18 cellular contexts compared by ENCODE assay signal in genomic region chr5:78893959-78894676, GRCh38.
DNase-seq lines count a peak whose midpoint lies in the region; ATAC-seq and TF ChIP-seq lines count a peak whose summit lies in the region.
"Had no signal": no experiment of that assay in that cellular context is flagged by ENCODE, and none has a peak within 500 bp of the region (broad histone marks: within the 10 kb centered on the region; RNA-seq: fewer than 3 reads in every experiment).

No MANE protein-coding gene starts in this region.

- no peak overlapping the region for H2AFZ ChIP-seq in OCI-LY1 (ENCODE audit: low read length)

- H3K4me3 Mint-ChIP-seq in nephron (no peak overlapping the region), chondrocyte (ENCODE audit: unreplicated experiment) (no peak overlapping the region)

- H3K9me3 ChIP-seq in OCI-LY1 (ENCODE audit: low read length), result 0 out of 2 replicates have a peak, but pooled peaks cover 5% of the 10 kb centered on the region

- H3K4me2 ChIP-seq in OCI-LY1 (ENCODE audit: low read length), result peak overlapping the region; percentile 40

- H3K36me3 Mint-ChIP-seq in nephron (ENCODE audit: low read depth), result peaks cover 4% of the 10 kb centered on the region
- peaks cover 3% of the 10 kb centered on the region for H3K36me3 Mint-ChIP-seq in chondrocyte (ENCODE audit: low read depth)

- H3K9ac ChIP-seq in OCI-LY1 (ENCODE audit: low read length), result peak overlapping the region; percentile 8; the same call in 1 of the 2 replicates

- TF ChIP-seq CTCF in OCI-LY1 (IDR thresholded peaks at IDR 0.05; ENCODE audit: low read length), result no peak
- TF ChIP-seq CTCF in nephron (IDR thresholded peaks at IDR 0.05; ENCODE audit: unreplicated experiment in 3 of 3), result no peak
- TF ChIP-seq CTCF in GM13977 (IDR thresholded peaks at IDR 0.05; ENCODE audit: extremely low read depth, insufficient read depth, missing control alignments), result no peak
- TF ChIP-seq CTCF in chondrocyte (IDR thresholded peaks at IDR 0.05), result no peak

- H3K9me3 Mint-ChIP-seq in nephron (peaks cover 4% of the 10 kb centered on the region), chondrocyte (ENCODE audit: low read depth) (peaks cover 6% of the 10 kb centered on the region)

- no peaks in the 10 kb centered on the region for H3K9me2 ChIP-seq in OCI-LY1 (ENCODE audit: low read depth, low read length)

- in situ Hi-C loops in GM13977 (cut with MboI; ENCODE audit: low pct_unique_long_range_greater_than_20kb, low sequenced_read_pairs, unreplicated experiment), result loop anchor here (10.0 kb wide), 1 partner anchor 71 kb away; no protein-coding TSS in a partner anchor

- peaks cover 30% of the 10 kb centered on the region for H3K4me1 ChIP-seq in OCI-LY1 (ENCODE audit: insufficient read depth, low read length, severe bottlenecking)
- H3K4me1 ChIP-seq: ascending aorta, upper lobe of left lung had no signal

- H3K27me3 ChIP-seq in OCI-LY1 (ENCODE audit: insufficient read depth, low read length), result no peaks in the 10 kb centered on the region
- H3K27me3 ChIP-seq: ascending aorta, upper lobe of left lung had no signal

- peak; percentile 87 for ATAC-seq in GM18868 (IDR thresholded peaks at IDR 0.05; ENCODE audit: unreplicated experiment)
- peak; percentile 55 for ATAC-seq in HG02759 (IDR thresholded peaks at IDR 0.05; ENCODE audit: unreplicated experiment)

- peak overlapping the region; percentile 48 to 73 (median 58) for H3K27ac Mint-ChIP-seq in nephron
- no peak overlapping the region for H3K27ac Mint-ChIP-seq in chondrocyte (ENCODE audit: unreplicated experiment)

- no peaks in the 10 kb centered on the region for H4K20me1 ChIP-seq in OCI-LY1 (ENCODE audit: insufficient read depth, low read length)

- H3K79me2 ChIP-seq in OCI-LY1 (ENCODE audit: insufficient read depth, low read length), result no peaks in the 10 kb centered on the region

- DNase-seq in cerebellum (ENCODE audit: low spot score) (no peak), NCI-H2171 treated with DMSO at 0.1 percent for 48 hours (lab: John Stamatoyannopoulos, UW) (no peak), GM13977 (ENCODE audit: low spot score) (no peak), chondrocyte (ENCODE audit: low spot score) (no peak)
- DNase-seq: activated CD4-positive, alpha-beta T cell treated with anti-CD3 and anti-CD28 coated beads for 48 hours; activated naive CD4-positive, alpha-beta T cell; COR-L47; hippocampal formation; Kasumi-1; retina; stimulated activated naive CD4-positive, alpha-beta T cell treated with Interleukin-2 at 50 U/mL for 16 hours; T-helper 9 cell; upper lobe of left lung had no signal

- H3F3A ChIP-seq in OCI-LY1 (ENCODE audit: insufficient read depth, low read length), result no peaks in the 10 kb centered on the region

- H3K4me3 ChIP-seq in OCI-LY1 (ENCODE audit: low read depth, low read length, poor library complexity, severe bottlenecking), result no peak overlapping the region
- H3K4me3 ChIP-seq: ascending aorta, upper lobe of left lung had no signal

- H3K27ac ChIP-seq in OCI-LY1 (ENCODE audit: low read depth, low read length, poor library complexity, severe bottlenecking), result peak overlapping the region; percentile 83
- H3K27ac ChIP-seq: ascending aorta, upper lobe of left lung had no signal

- no peaks in the 10 kb centered on the region; the same call in 1 of the 2 replicates for H3K36me3 ChIP-seq in OCI-LY1 (ENCODE audit: insufficient read depth, low read length)
- H3K36me3 ChIP-seq: ascending aorta, upper lobe of left lung had no signal

- H3K27me3 Mint-ChIP-seq in nephron (ENCODE audit: low read depth), result no peaks in the 10 kb centered on the region
- no peaks in the 10 kb centered on the region for H3K27me3 Mint-ChIP-seq in chondrocyte (ENCODE audit: low read depth)

- H3K4me1 Mint-ChIP-seq in nephron (peaks cover 52% of the 10 kb centered on the region), chondrocyte (ENCODE audit: low read depth) (peaks cover 25% of the 10 kb centered on the region)
